2 cellular contexts compared by ENCODE assay signal in genomic region chr3:151307131-151307530, GRCh38.
TF ChIP-seq lines count a peak whose summit lies in the region.

No MANE protein-coding gene starts in this region.

TF ChIP-seq in GM23338, 12 proteins besides CTCF, POLR2A, EP300 and RAD21:
- TF ChIP-seq NANOG (IDR thresholded peaks at IDR 0.05; ENCODE audit: borderline replicate concordance) (no peak), JUNB (IDR thresholded peaks at IDR 0.05; ENCODE audit: unreplicated experiment) (no peak), ZNF462 (CRISPR knock-in tag; IDR thresholded peaks at IDR 0.05) (no peak), POLR2AphosphoS5 (IDR thresholded peaks at IDR 0.05; ENCODE audit: low read depth) (no peak)

TF ChIP-seq in HCT116, 20 proteins besides CTCF, POLR2A, EP300 and RAD21:
- TF ChIP-seq POLR2AphosphoS5 (IDR thresholded peaks at IDR 0.05; ENCODE audit: low read depth, low read length), result no peak
- TF ChIP-seq REST (IDR thresholded peaks at IDR 0.05; ENCODE audit: low read depth), result no peak
- TF ChIP-seq SIN3A (IDR thresholded peaks at IDR 0.05; ENCODE audit: low read depth), result no peak
- no peak for TF ChIP-seq EZH2 (IDR thresholded peaks at IDR 0.05)
- TF ChIP-seq ZBTB33 (IDR thresholded peaks at IDR 0.05; ENCODE audit: extremely low read depth, insufficient replicate concordance, low read length), result no peak
- TF ChIP-seq EGR1 (IDR thresholded peaks at IDR 0.05; ENCODE audit: low read depth), result no peak
